ENCODE assay signal across 8 cellular contexts in the genomic region with DNA sequence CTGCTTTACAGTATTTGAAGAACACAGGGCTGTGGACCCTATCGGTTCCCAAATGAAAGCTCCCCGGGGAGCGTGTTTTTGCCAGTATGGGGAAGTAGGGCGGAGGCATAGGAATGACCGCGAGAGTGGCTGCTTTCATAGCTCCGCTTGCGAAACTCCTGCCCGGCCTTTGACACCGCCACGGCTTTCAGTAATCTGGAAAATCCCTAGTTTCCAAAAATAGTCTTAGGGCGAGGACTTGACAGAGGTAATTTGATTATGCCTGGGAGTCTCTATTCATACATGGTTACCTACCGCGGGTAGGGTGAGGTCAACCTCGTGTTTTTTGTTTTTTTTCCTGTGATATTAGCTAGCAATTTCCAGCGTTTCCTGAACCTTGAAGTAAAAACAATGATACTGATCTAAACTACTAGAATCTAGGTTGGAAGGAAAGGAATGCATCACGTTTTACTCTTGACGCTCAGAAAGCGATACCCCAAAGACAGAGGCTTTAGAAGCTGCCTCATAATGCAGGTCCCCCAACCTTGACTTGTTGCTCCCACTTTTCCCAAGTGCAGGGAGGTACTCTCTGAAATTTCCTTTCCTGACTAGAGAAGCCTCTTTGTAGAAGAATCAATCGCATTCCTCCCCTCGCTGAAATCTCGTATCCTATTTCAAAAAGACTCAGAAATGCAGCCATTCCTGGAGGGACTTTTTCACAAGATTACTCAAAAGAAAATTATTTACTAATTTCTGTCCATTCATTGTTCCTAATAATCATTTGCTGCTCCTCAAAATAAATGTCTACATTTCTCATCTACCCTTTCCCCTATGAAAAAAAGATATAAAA. TPM values are rescaled to one million over a fixed set of nuclear protein-coding genes. Genes with fewer than 3 reads are reported as not detected.
DNase-seq lines count a peak whose midpoint lies in the region; ATAC-seq lines count a peak whose summit lies in the region.

No MANE protein-coding gene starts in this region.

- H3K9me3 ChIP-seq in SJCRH30 (replicated peaks) = no peaks in the 10 kb centered on the region

- no peaks in the 10 kb centered on the region for H3K27me3 ChIP-seq in SJCRH30

- DNase-seq in GM03348 (ENCODE audit: low spot score) = peak; percentile 84
- DNase-seq in Jurkat, Clone E6-1 (ENCODE audit: low read depth, low spot score) = no peak
- peak; percentile 72 to 79 for DNase-seq in SJCRH30
- DNase-seq in astrocyte of the hippocampus (ENCODE audit: low read depth, low spot score) = peak; percentile 86
- peak; percentile 80 for DNase-seq in skeletal muscle cell (ENCODE audit: low read depth)
- no peak for DNase-seq in globus pallidus (ENCODE audit: low spot score)

- H3K4me3 ChIP-seq in Jurkat, Clone E6-1 (ENCODE audit: low read length) = peak overlapping the region; percentile 88
- H3K4me3 ChIP-seq in SJCRH30 (peak overlapping the region; percentile 75), iPS-11a (ENCODE audit: low read depth, low read length) (peak overlapping the region; percentile 95), skeletal muscle cell (ENCODE audit: low read depth, low read length) (peak overlapping the region; percentile 71)

- H3K36me3 ChIP-seq in SJCRH30 = peaks cover 34% of the 10 kb centered on the region

- peak; percentile 34 for ATAC-seq in GM21825 (IDR thresholded peaks at IDR 0.05; ENCODE audit: unreplicated experiment)

- peak overlapping the region; percentile 99 for H3K27ac ChIP-seq in SJCRH30

- H3K4me1 ChIP-seq in SJCRH30 = peaks cover 9% of the 10 kb centered on the region; the same call in 1 of the 2 replicates

RNA-seq across cellular contexts. Expression of gene CCNL1, which starts 0.9 kb away (rescaled TPM):
- 48.0 TPM for polyA plus RNA-seq in Jurkat, Clone E6-1 (2012; ENCODE audit: insufficient read depth, insufficient read length)
- 91.2 and 112 TPM in 2 replicates for total RNA-seq in SJCRH30 (2014; rRNA removed; shearing (Covaris generic))

Comparison
In these comparisons a context has a peak if more than half of its experiments do, and no peak if none do; other contexts are left out.
1. DNase-seq: peak in GM03348 (single experiment), SJCRH30 (2 of 2), astrocyte of the hippocampus (single experiment) and skeletal muscle cell (single experiment); none in Jurkat, Clone E6-1 (single experiment) and globus pallidus (single experiment).
2. Peak in every context shown above with its lines, with median percentiles within 50 percentile points of each other: H3K4me3 ChIP-seq.